Comparison of ENCODE assay signal across 8 cellular contexts in the genomic region with DNA sequence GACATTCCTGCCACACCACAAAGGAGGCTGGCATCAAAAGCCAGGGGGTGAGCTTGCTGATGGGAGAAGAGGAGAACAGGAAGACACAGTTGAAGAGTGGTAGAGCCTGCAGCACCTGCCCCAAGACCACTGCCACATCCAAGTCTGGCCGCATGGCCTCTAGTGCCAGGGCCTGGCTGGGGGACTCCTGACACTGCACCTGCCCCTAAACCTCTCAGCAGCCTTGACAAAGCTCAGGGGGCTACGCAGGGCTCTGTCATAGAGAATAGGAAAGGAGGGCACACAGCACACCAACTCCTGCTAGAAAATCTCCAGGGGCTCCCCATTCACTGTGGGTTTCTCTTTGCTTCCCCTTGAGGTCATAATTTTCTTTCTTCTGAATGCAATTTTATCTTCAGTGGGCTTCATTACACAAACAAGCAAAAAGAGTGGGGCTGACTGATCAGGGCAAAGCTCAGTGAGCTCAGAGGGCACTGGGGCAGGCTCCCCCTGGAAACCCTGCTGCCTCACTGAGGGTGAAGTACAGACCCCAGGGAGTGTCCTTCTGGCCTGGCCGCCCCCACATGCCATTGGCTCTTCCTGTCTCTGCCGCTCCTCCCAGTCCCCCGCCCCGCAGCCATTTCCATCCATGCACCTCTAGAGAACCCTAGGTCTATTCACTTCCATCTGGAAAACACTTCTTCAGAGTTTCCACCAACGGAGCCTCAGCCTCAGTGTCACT. TPM values are rescaled to one million over a fixed set of nuclear protein-coding genes. Genes with fewer than 3 reads are reported as not detected.
A peak's percentile ranks its signal among the peaks of the same experiment; 100 is the strongest.
DNase-seq lines count a peak whose midpoint lies in the region; ATAC-seq and TF ChIP-seq lines count a peak whose summit lies in the region.

No MANE protein-coding gene starts in this region.

- no peak for TF ChIP-seq POLR2A in suprapubic skin (IDR thresholded peaks at IDR 0.05)

- H3K9me3 ChIP-seq in OCI-LY1 (ENCODE audit: low read length), result no peaks in the 10 kb centered on the region
- H3K9me3 ChIP-seq in suprapubic skin, result no peaks in the 10 kb centered on the region

- H3K9me3 Mint-ChIP-seq in activated T-cell treated with anti-CD3 and anti-CD28 coated beads, Interleukin-2, amount 50 U/mL, for 24 hours, result peaks cover 2% of the 10 kb centered on the region

- intact Hi-C loops in dorsolateral prefrontal cortex (cut with DNase I), result loop anchor here (5.0 to 10.0 kb wide), 2 partner anchors 37 to 60 kb away; partner anchors contain the start of gene VOPP1 (in 1 of the 2)

- no peak for DNase-seq in activated T-cell treated with anti-CD3 and anti-CD28 coated beads, Interleukin-2, amount 50 U/mL, for 24 hours
- no peak for DNase-seq in activated T-cell treated with anti-CD3 and anti-CD28 coated beads, Interleukin-2, amount 50 U/mL, for 48 hours
- no peak for DNase-seq in dorsolateral prefrontal cortex
- no peak for DNase-seq in suprapubic skin (ENCODE audit: low spot score in 2 of 2)
- DNase-seq in effector CD4-positive, alpha-beta T cell, result no peak
- DNase-seq in A172 (ENCODE audit: low spot score), result no peak

- H3K9ac ChIP-seq in OCI-LY1 (ENCODE audit: low read length), result peak overlapping the region; percentile 79

- TF ChIP-seq EP300 in suprapubic skin (IDR thresholded peaks at IDR 0.05), result no peak

- peak overlapping the region; percentile 73 for H3K4me3 Mint-ChIP-seq in activated T-cell treated with anti-CD3 and anti-CD28 coated beads, Interleukin-2, amount 50 U/mL, for 24 hours

- H3K4me1 ChIP-seq in OCI-LY1 (ENCODE audit: insufficient read depth, low read length, severe bottlenecking) (peaks cover 100% of the 10 kb centered on the region), suprapubic skin (peaks cover 26% of the 10 kb centered on the region)

- H3F3A ChIP-seq in OCI-LY1 (ENCODE audit: insufficient read depth, low read length), result peaks cover 23% of the 10 kb centered on the region

- ATAC-seq in HG03139 (IDR thresholded peaks at IDR 0.05; ENCODE audit: unreplicated experiment), result no peak

- H3K36me3 Mint-ChIP-seq in activated T-cell treated with anti-CD3 and anti-CD28 coated beads, Interleukin-2, amount 50 U/mL, for 24 hours (ENCODE audit: low read depth), result peaks cover 34% of the 10 kb centered on the region

- peak overlapping the region; percentile 54 for H3K4me3 ChIP-seq in OCI-LY1 (ENCODE audit: low read depth, low read length, poor library complexity, severe bottlenecking)
- H3K4me3 ChIP-seq in dorsolateral prefrontal cortex, result no peak overlapping the region
- H3K4me3 ChIP-seq in suprapubic skin, result no peak overlapping the region

- peak overlapping the region; percentile 74 for H3K4me2 ChIP-seq in OCI-LY1 (ENCODE audit: low read length)

- H3K36me3 ChIP-seq in OCI-LY1 (ENCODE audit: insufficient read depth, low read length), result peaks cover 11% of the 10 kb centered on the region
- H3K36me3 ChIP-seq in suprapubic skin, result no peaks in the 10 kb centered on the region

- peaks cover 51% of the 10 kb centered on the region for H3K79me2 ChIP-seq in OCI-LY1 (ENCODE audit: insufficient read depth, low read length)

- peak overlapping the region; percentile 98 for H3K27ac Mint-ChIP-seq in activated T-cell treated with anti-CD3 and anti-CD28 coated beads, Interleukin-2, amount 50 U/mL, for 24 hours

- H3K27me3 ChIP-seq in OCI-LY1 (ENCODE audit: insufficient read depth, low read length), result no peaks in the 10 kb centered on the region
- H3K27me3 ChIP-seq in dorsolateral prefrontal cortex, result no peaks in the 10 kb centered on the region
- no peaks in the 10 kb centered on the region for H3K27me3 ChIP-seq in suprapubic skin

- H4K20me1 ChIP-seq in OCI-LY1 (ENCODE audit: insufficient read depth, low read length), result no peaks in the 10 kb centered on the region

- H3K9me2 ChIP-seq in OCI-LY1 (ENCODE audit: low read depth, low read length), result no peaks in the 10 kb centered on the region

- H3K4me1 Mint-ChIP-seq in activated T-cell treated with anti-CD3 and anti-CD28 coated beads, Interleukin-2, amount 50 U/mL, for 24 hours (ENCODE audit: low read depth), result peaks cover 94% of the 10 kb centered on the region

- no peaks in the 10 kb centered on the region for H3K27me3 Mint-ChIP-seq in activated T-cell treated with anti-CD3 and anti-CD28 coated beads, Interleukin-2, amount 50 U/mL, for 24 hours

- TF ChIP-seq CTCF in OCI-LY1 (IDR thresholded peaks at IDR 0.05; ENCODE audit: low read length), result no peak; the same call in 1 of the 2 replicates
- TF ChIP-seq CTCF in dorsolateral prefrontal cortex (IDR thresholded peaks at IDR 0.05 in 54 of 56, conservative IDR thresholded peaks at IDR 0.05 in 2 of 56; ENCODE audit: low read depth in 1 of 56, partially characterized antibody in 56 of 56), result no peak
- no peak for TF ChIP-seq CTCF in suprapubic skin (IDR thresholded peaks at IDR 0.05)

- WGBS in suprapubic skin, result 87% methylated on average over 7 of the region's 7 CpGs

- no peak overlapping the region for H2AFZ ChIP-seq in OCI-LY1 (ENCODE audit: low read length)

- H3K27ac ChIP-seq in OCI-LY1 (ENCODE audit: low read depth, low read length, poor library complexity, severe bottlenecking) (peak overlapping the region; percentile 100), dorsolateral prefrontal cortex (peak overlapping the region in 35 of 59 donors; percentile 2 to 82 (median 48)), suprapubic skin (peak overlapping the region; percentile 42)

RNA-seq across cellular contexts. Expression of gene VOPP1, which starts 37.2 kb away (rescaled TPM):
- total RNA-seq in dorsolateral prefrontal cortex, result 10 to 100 TPM; 43.2 to 95.6 (median 64.3) TPM
- total RNA-seq in suprapubic skin, result 10 to 100 TPM; 15.7 to 24.9 (median 20.3) TPM
- 112 and 129 TPM in 2 replicates for total RNA-seq in A172 (2014; rRNA removed; shearing (Covaris generic))

Comparison
In these comparisons a context has a peak if more than half of its experiments do, and no peak if none do; other contexts are left out.
1. H3K27ac ChIP-seq: peak in every context shown above with its lines; median percentile 100 in OCI-LY1; 48 in dorsolateral prefrontal cortex; 42 in suprapubic skin.